ENCODE assay signal across 16 cellular contexts in genomic region chr14:91282954-91283645, GRCh38. TPM values are rescaled to one million over a fixed set of nuclear protein-coding genes. Genes with fewer than 3 reads are reported as not detected.
A peak's percentile ranks its signal among the peaks of the same experiment; 100 is the strongest.
DNase-seq lines count a peak whose midpoint lies in the region; ATAC-seq and TF ChIP-seq lines count a peak whose summit lies in the region.
"Had no signal": no experiment of that assay in that cellular context is flagged by ENCODE, and none has a peak within 500 bp of the region (broad histone marks: within the 10 kb centered on the region; RNA-seq: fewer than 3 reads in every experiment).

No MANE protein-coding gene starts in this region.

- H3K9ac ChIP-seq in OCI-LY1 (ENCODE audit: low read length): peak overlapping the region; percentile 51

- no peak for TF ChIP-seq CTCF in OCI-LY1 (IDR thresholded peaks at IDR 0.05; ENCODE audit: low read length)
- TF ChIP-seq CTCF in sigmoid colon (IDR thresholded peaks at IDR 0.05): no peak

- CTCF ChIA-PET in activated CD4-positive, alpha-beta T cell treated with anti-CD3 and anti-CD28 coated beads for 36 hours (lab: Charles Lee): interaction anchor here (0.6 to 10.0 kb wide), 3 partner anchors 106 to 380 kb away, joined by 3 to 253 read pairs (median 4); no protein-coding TSS in a partner anchor

- H3K27me3 Mint-ChIP-seq in activated CD4-positive, alpha-beta T cell treated with anti-CD3 and anti-CD28 coated beads for 36 hours: no peaks in the 10 kb centered on the region
- H3K27me3 Mint-ChIP-seq in central memory CD8-positive, alpha-beta T cell: no peaks in the 10 kb centered on the region

- peaks cover 65% of the 10 kb centered on the region for H3K36me3 Mint-ChIP-seq in activated CD4-positive, alpha-beta T cell treated with anti-CD3 and anti-CD28 coated beads for 36 hours (ENCODE audit: low read depth)
- peaks cover 84% of the 10 kb centered on the region for H3K36me3 Mint-ChIP-seq in central memory CD8-positive, alpha-beta T cell (ENCODE audit: insufficient read depth)

- H3K9me3 Mint-ChIP-seq in activated CD4-positive, alpha-beta T cell treated with anti-CD3 and anti-CD28 coated beads for 36 hours (ENCODE audit: low read depth): no peaks in the 10 kb centered on the region
- H3K9me3 Mint-ChIP-seq in central memory CD8-positive, alpha-beta T cell: no peaks in the 10 kb centered on the region

- H3K4me3 Mint-ChIP-seq in activated CD4-positive, alpha-beta T cell treated with anti-CD3 and anti-CD28 coated beads for 36 hours: no peak overlapping the region
- H3K4me3 Mint-ChIP-seq in central memory CD8-positive, alpha-beta T cell: no peak overlapping the region

- ATAC-seq in activated CD4-positive, alpha-beta T cell treated with anti-CD3 and anti-CD28 coated beads for 36 hours: no peak
- ATAC-seq in central memory CD8-positive, alpha-beta T cell (replicated peaks; ENCODE audit: extremely low read depth, poor library complexity, severe bottlenecking): no peak
- ATAC-seq: A549 had no signal

- H3K27ac ChIP-seq in OCI-LY1 (ENCODE audit: low read depth, low read length, poor library complexity, severe bottlenecking) (peak overlapping the region; percentile 97), sigmoid colon (peak overlapping the region in 3 of 4 donors; percentile 55 to 73 (median 56))
- H3K27ac ChIP-seq: A549, left ventricle myocardium inferior, testis had no signal

- peaks cover 97% of the 10 kb centered on the region for H3K36me3 ChIP-seq in OCI-LY1 (ENCODE audit: insufficient read depth, low read length)
- no peaks in the 10 kb centered on the region for H3K36me3 ChIP-seq in sigmoid colon

- H3K4me1 Mint-ChIP-seq in activated CD4-positive, alpha-beta T cell treated with anti-CD3 and anti-CD28 coated beads for 36 hours: peaks cover 13% of the 10 kb centered on the region
- H3K4me1 Mint-ChIP-seq in central memory CD8-positive, alpha-beta T cell: peaks cover 6% of the 10 kb centered on the region

- H3K4me1 ChIP-seq in OCI-LY1 (ENCODE audit: insufficient read depth, low read length, severe bottlenecking): peaks cover 77% of the 10 kb centered on the region
- peaks cover 0 to 31% (median 26%) of the 10 kb centered on the region in 4 donors for H3K4me1 ChIP-seq in sigmoid colon
- H3K4me1 ChIP-seq: A549 had no signal

- no peak for DNase-seq in activated CD4-positive, alpha-beta T cell treated with anti-CD3 and anti-CD28 coated beads for 36 hours
- DNase-seq in activated CD4-positive, alpha-beta T cell treated with anti-CD3 and anti-CD28 coated beads, Interleukin-2, amount 50 U/mL, for 1 hour: no peak
- no peak for DNase-seq in central memory CD8-positive, alpha-beta T cell (ENCODE audit: low spot score in 2 of 2)
- DNase-seq in sigmoid colon (no peak), NCI-H2081 (lab: John Stamatoyannopoulos, UW) (no peak), LoVo (ENCODE audit: low spot score) (no peak)
- DNase-seq in effector CD8-positive, alpha-beta T cell (lab: John Stamatoyannopoulos, UW): no peak
- DNase-seq: amniotic stem cell, cortex of kidney, left ventricle myocardium inferior, NCI-H2227 treated with DMSO at 0.1 percent for 48 hours, small intestine, T-helper 9 cell, testis had no signal

- no peaks in the 10 kb centered on the region for H3K27me3 ChIP-seq in OCI-LY1 (ENCODE audit: insufficient read depth, low read length)
- H3K27me3 ChIP-seq in sigmoid colon: no peaks in the 10 kb centered on the region
- H3K27me3 ChIP-seq: testis had no signal

- H3K79me2 ChIP-seq in OCI-LY1 (ENCODE audit: insufficient read depth, low read length): no peaks in the 10 kb centered on the region

- peak overlapping the region; percentile 37 for H3K4me3 ChIP-seq in OCI-LY1 (ENCODE audit: low read depth, low read length, poor library complexity, severe bottlenecking)
- no peak overlapping the region for H3K4me3 ChIP-seq in sigmoid colon
- H3K4me3 ChIP-seq: A549, left ventricle myocardium inferior, testis had no signal

- POLR2A ChIA-PET in activated CD4-positive, alpha-beta T cell treated with anti-CD3 and anti-CD28 coated beads for 36 hours (lab: Charles Lee): no interaction called here

- no peaks in the 10 kb centered on the region for H3F3A ChIP-seq in OCI-LY1 (ENCODE audit: insufficient read depth, low read length)

- H2AFZ ChIP-seq in OCI-LY1 (ENCODE audit: low read length): no peak overlapping the region

- no peak for TF ChIP-seq EP300 in sigmoid colon (IDR thresholded peaks at IDR 0.05)

- intact Hi-C loops in activated CD4-positive, alpha-beta T cell treated with anti-CD3 and anti-CD28 coated beads for 36 hours (cut with DNase I, micrococcal nuclease): no loop called here
- intact Hi-C loops in sigmoid colon (cut with DNase I): loop anchor here (10.0 kb wide), 1 partner anchor 218 kb away; the partner anchor contains the start of gene RPS6KA5

- WGBS in sigmoid colon, 2 donors: 90 to 97% methylated on average over 14 of the region's 14 CpGs

- H3K9me2 ChIP-seq in OCI-LY1 (ENCODE audit: low read depth, low read length): no peaks in the 10 kb centered on the region

- H4K20me1 ChIP-seq in OCI-LY1 (ENCODE audit: insufficient read depth, low read length): no peaks in the 10 kb centered on the region

- H3K9me3 ChIP-seq in OCI-LY1 (ENCODE audit: low read length) (no peaks in the 10 kb centered on the region), sigmoid colon (no peaks in the 10 kb centered on the region)
- H3K9me3 ChIP-seq: A549, testis had no signal

- no peak for TF ChIP-seq POLR2A in sigmoid colon (IDR thresholded peaks at IDR 0.05)

- H3K4me2 ChIP-seq in OCI-LY1 (ENCODE audit: low read length): peak overlapping the region; percentile 60; the same call in 1 of the 2 replicates
- H3K4me2 ChIP-seq: A549 had no signal

- H3K27ac Mint-ChIP-seq in activated CD4-positive, alpha-beta T cell treated with anti-CD3 and anti-CD28 coated beads for 36 hours: peak overlapping the region; percentile 73
- peak overlapping the region; percentile 67 for H3K27ac Mint-ChIP-seq in central memory CD8-positive, alpha-beta T cell (ENCODE audit: low read depth)

RNA-seq across cellular contexts. Expression of gene GPR68, which starts 38.6 kb away (rescaled TPM):
- 10 to 100 TPM in 1 of 2 experiments, 1 to 10 TPM in 1; 9.4 to 11.2 TPM for total RNA-seq in activated CD4-positive, alpha-beta T cell treated with anti-CD3 and anti-CD28 coated beads for 36 hours
- 1 to 10 TPM in 2 of 4 donors, under 1 TPM in 2; 0.66 to 1.7 (median 1.2) TPM for total RNA-seq in sigmoid colon
- polyA plus RNA-seq in sigmoid colon: 1 to 10 TPM in 1 of 3 donors, under 1 TPM in 1, not detected in 1; 0.46 to 1.4 TPM
